In genomic region chr6:144659202-144659731, GRCh38 we compare ENCODE assay signal across 1 cellular context.
TF ChIP-seq lines count a peak whose summit lies in the region.

No MANE protein-coding gene starts in this region.

TF ChIP-seq in SK-N-SH, 30 proteins besides CTCF, POLR2A, EP300 and RAD21 (continued from another document):
- TF ChIP-seq REST (IDR thresholded peaks at IDR 0.05; ENCODE audit: low read depth, low read length) = no peak
TF ChIP-seq in SK-N-SH: peak in this region for 0.
